In the genomic region with DNA sequence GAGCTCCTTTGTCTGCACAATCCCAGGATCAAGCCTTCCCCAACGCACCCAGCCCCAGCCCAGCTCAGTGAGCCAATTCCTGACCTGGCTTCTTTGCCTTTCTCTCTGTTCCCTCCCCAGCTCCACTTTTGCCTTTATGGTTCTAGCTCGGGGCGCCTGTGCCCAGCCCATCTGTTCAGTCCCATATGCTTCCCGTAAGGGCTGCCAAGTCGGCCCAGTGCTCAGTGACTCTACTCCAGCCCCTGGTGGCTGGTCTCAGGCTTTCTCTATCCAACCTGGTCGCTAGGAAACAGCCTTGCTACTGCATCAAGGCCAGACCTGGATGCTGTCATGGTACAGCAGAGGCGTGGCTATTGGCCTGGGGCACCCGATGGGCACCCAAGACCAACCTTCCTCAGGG, we compare ENCODE assay signal across 10 cellular contexts.
DNase-seq lines count a peak whose midpoint lies in the region; ATAC-seq lines count a peak whose summit lies in the region.
"Had no signal": no experiment of that assay in that cellular context is flagged by ENCODE, and none has a peak within 500 bp of the region (broad histone marks: within the 10 kb centered on the region; RNA-seq: fewer than 3 reads in every experiment).

No MANE protein-coding gene starts in this region.

- DNase-seq in COLO668 (lab: John Stamatoyannopoulos, UW; ENCODE audit: unreplicated experiment) = peak; percentile 67
- peak; percentile 16 for DNase-seq in HT-29 (ENCODE audit: low spot score)
- DNase-seq in SHP77 treated with DMSO at 0.1 percent for 48 hours (lab: John Stamatoyannopoulos, UW) = peak; percentile 37
- peak; percentile 54 for DNase-seq in left kidney (ENCODE audit: low read depth, low spot score)
- no peak for DNase-seq in activated naive CD4-positive, alpha-beta T cell treated with Interleukin-2 at 50 U/mL for 16 hours
- DNase-seq in stimulated activated CD4-positive, alpha-beta T cell treated with anti-CD3 and anti-CD28 coated beads, Interleukin-15, amount 100 ng/mL, for 24 hours = no peak
- DNase-seq in activated CD4-positive, CD25-positive, alpha-beta regulatory T cell (lab: John Stamatoyannopoulos, UW) = no peak
- DNase-seq: activated effector memory CD4-positive, alpha-beta T cell treated with Interleukin-2 at 50 U/mL for 16 hours; stimulated activated CD4-positive, alpha-beta T cell treated with anti-CD3 and anti-CD28 coated beads, Interleukin-4, amount 100 ng/mL, for 24 hours had no signal

- ATAC-seq in HG03521 (IDR thresholded peaks at IDR 0.05; ENCODE audit: unreplicated experiment) = no peak

Comparison
In these comparisons a context has a peak if more than half of its experiments do, and no peak if none do; other contexts are left out.
1. DNase-seq: peak in COLO668 (single experiment), HT-29 (single experiment), SHP77 treated with DMSO at 0.1 percent for 48 hours (single experiment) and left kidney (single experiment); none in activated naive CD4-positive, alpha-beta T cell treated with Interleukin-2 at 50 U/mL for 16 hours (single experiment), stimulated activated CD4-positive, alpha-beta T cell treated with anti-CD3 and anti-CD28 coated beads, Interleukin-15, amount 100 ng/mL, for 24 hours (single experiment) and activated CD4-positive, CD25-positive, alpha-beta regulatory T cell (0 of 4).